Comparison of ENCODE assay signal across 8 cellular contexts in genomic region chr2:105114551-105114950, GRCh38.
DNase-seq lines count a peak whose midpoint lies in the region; ATAC-seq and TF ChIP-seq lines count a peak whose summit lies in the region.

No MANE protein-coding gene starts in this region.

- no peak overlapping the region for H3K4me3 ChIP-seq in right lobe of liver

- no peaks in the 10 kb centered on the region for H3K9me3 ChIP-seq in right lobe of liver

- intact Hi-C loops in right lobe of liver (cut with DNase I): no loop called here

- TF ChIP-seq CTCF in right lobe of liver (IDR thresholded peaks at IDR 0.05): peak; percentile 67 to 77 (median 70)

- peak; percentile 32 for DNase-seq in GM04504 (ENCODE audit: low read depth)
- DNase-seq in NCI-H82 (lab: John Stamatoyannopoulos, UW): peak; percentile 77
- DNase-seq in cerebellar cortex (ENCODE audit: low spot score): peak; percentile 75
- DNase-seq in right lobe of liver: no peak
- no peak for DNase-seq in activated effector memory CD4-positive, alpha-beta T cell treated with anti-CD3 and anti-CD28 coated beads, Interleukin-2, amount 50 U/mL, for 16 hours
- no peak for DNase-seq in cortex of kidney (lab: John Stamatoyannopoulos, UW)

- ATAC-seq in HG03521 (IDR thresholded peaks at IDR 0.05; ENCODE audit: unreplicated experiment) (peak; percentile 53), right lobe of liver (peak; percentile 56 to 92 (median 68)), GM19035 (IDR thresholded peaks at IDR 0.05; ENCODE audit: unreplicated experiment) (no peak)

- H3K4me1 ChIP-seq in right lobe of liver: no peaks in the 10 kb centered on the region

- TF ChIP-seq POLR2A in right lobe of liver (IDR thresholded peaks at IDR 0.05): no peak

- no peaks in the 10 kb centered on the region for H3K27me3 ChIP-seq in right lobe of liver

- 24% methylated on average over 3 of the region's 4 CpGs for WGBS in right lobe of liver (ENCODE audit: insufficient coverage, low coverage, low lambda C conversion rate, missing lambda C conversion rate)

- no peaks in the 10 kb centered on the region for H3K36me3 ChIP-seq in right lobe of liver

- no peak overlapping the region for H3K27ac ChIP-seq in right lobe of liver

Comparison
In these comparisons a context has a peak if more than half of its experiments do, and no peak if none do; other contexts are left out.
1. DNase-seq: peak in GM04504 (single experiment), NCI-H82 (single experiment) and cerebellar cortex (single experiment); none in right lobe of liver (0 of 3), activated effector memory CD4-positive, alpha-beta T cell treated with anti-CD3 and anti-CD28 coated beads, Interleukin-2, amount 50 U/mL, for 16 hours (single experiment) and cortex of kidney (single experiment).